ENCODE assay signal across 28 cellular contexts in the genomic region with DNA sequence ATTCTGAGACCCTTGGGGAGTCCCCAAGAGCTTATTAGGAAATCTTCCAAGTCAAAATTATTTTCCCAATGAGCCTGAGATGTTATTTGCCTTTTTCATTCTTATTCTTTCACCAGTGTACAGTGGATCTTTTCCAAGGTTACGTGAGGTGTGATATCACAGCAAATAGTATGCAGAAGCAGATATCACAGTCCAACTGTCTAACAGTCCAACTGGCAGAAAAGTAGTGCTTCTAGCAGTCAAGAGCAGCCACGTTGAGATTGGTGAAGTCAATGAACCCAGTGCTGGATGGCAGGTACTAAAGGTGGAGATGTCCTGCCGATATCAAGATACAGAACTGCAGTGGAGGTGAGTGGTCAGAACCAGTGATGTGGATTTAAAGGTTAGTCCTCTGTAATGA.
"Had no signal": no experiment of that assay in that cellular context is flagged by ENCODE, and none has a peak within 500 bp of the region (broad histone marks: within the 10 kb centered on the region; RNA-seq: fewer than 3 reads in every experiment).

No MANE protein-coding gene starts in this region.

- H3K4me3 Mint-ChIP-seq: activated CD4-positive, alpha-beta memory T cell treated with anti-CD3 and anti-CD28 coated beads for 36 hours; activated CD4-positive, alpha-beta T cell treated with anti-CD3 and anti-CD28 coated beads for 36 hours; activated CD4-positive, alpha-beta T cell treated with anti-CD3 and anti-CD28 coated beads, Interleukin-2, amount 10 ng/mL, durations not matched to agents 24 days and 14 days; activated CD8-positive, alpha-beta memory T cell treated with anti-CD3 and anti-CD28 coated beads, Interleukin-2, amount 10 ng/mL, durations not matched to agents 7 days and 5 days; activated CD8-positive, alpha-beta T cell treated with anti-CD3 and anti-CD28 coated beads, Interleukin-2, amount 10 ng/mL, durations not matched to agents 7 days and 5 days; activated naive CD8-positive, alpha-beta T cell; activated T-cell treated with anti-CD3 and anti-CD28 coated beads, Interleukin-2, amount 50 U/mL, for 24 hours; activated T-helper 17 cell treated with anti-CD3 and anti-CD28 coated beads, Interleukin-2, amount 50 U/mL, for 72 hours; effector memory CD8-positive, alpha-beta T cell had no signal

- H3K27ac ChIP-seq: body of pancreas had no signal

- H3K9me3 ChIP-seq: body of pancreas, esophagus muscularis mucosa, gastroesophageal sphincter had no signal

- H3K36me3 ChIP-seq: esophagus muscularis mucosa, gastroesophageal sphincter had no signal

- ATAC-seq: activated CD4-positive, alpha-beta T cell treated with anti-CD3 and anti-CD28 coated beads for 36 hours; activated CD8-positive, alpha-beta memory T cell treated with anti-CD3 and anti-CD28 coated beads, Interleukin-2, amount 10 ng/mL, durations not matched to agents 7 days and 5 days; activated CD8-positive, alpha-beta T cell treated with anti-CD3 and anti-CD28 coated beads, Interleukin-2, amount 10 ng/mL, durations not matched to agents 7 days and 5 days; activated T-helper 17 cell treated with anti-CD3 and anti-CD28 coated beads, Interleukin-2, amount 50 U/mL, for 72 hours; body of pancreas; effector memory CD8-positive, alpha-beta T cell; gastroesophageal sphincter had no signal

- H3K36me3 Mint-ChIP-seq: activated CD4-positive, alpha-beta memory T cell treated with anti-CD3 and anti-CD28 coated beads for 36 hours had no signal

- H3K27ac Mint-ChIP-seq: activated CD4-positive, alpha-beta memory T cell treated with anti-CD3 and anti-CD28 coated beads for 36 hours; activated CD4-positive, alpha-beta T cell treated with anti-CD3 and anti-CD28 coated beads for 36 hours; activated CD4-positive, alpha-beta T cell treated with anti-CD3 and anti-CD28 coated beads, Interleukin-2, amount 10 ng/mL, durations not matched to agents 24 days and 14 days; activated CD8-positive, alpha-beta memory T cell treated with anti-CD3 and anti-CD28 coated beads, Interleukin-2, amount 10 ng/mL, durations not matched to agents 7 days and 5 days; activated CD8-positive, alpha-beta T cell treated with anti-CD3 and anti-CD28 coated beads, Interleukin-2, amount 10 ng/mL, durations not matched to agents 7 days and 5 days; activated naive CD8-positive, alpha-beta T cell; activated T-cell treated with anti-CD3 and anti-CD28 coated beads, Interleukin-2, amount 50 U/mL, for 24 hours; activated T-helper 17 cell treated with anti-CD3 and anti-CD28 coated beads, Interleukin-2, amount 50 U/mL, for 72 hours; effector memory CD8-positive, alpha-beta T cell had no signal

- H3K27me3 Mint-ChIP-seq: activated CD4-positive, alpha-beta T cell treated with anti-CD3 and anti-CD28 coated beads for 36 hours; activated CD4-positive, alpha-beta T cell treated with anti-CD3 and anti-CD28 coated beads, Interleukin-2, amount 10 ng/mL, durations not matched to agents 24 days and 14 days; activated CD8-positive, alpha-beta memory T cell treated with anti-CD3 and anti-CD28 coated beads, Interleukin-2, amount 10 ng/mL, durations not matched to agents 7 days and 5 days; activated naive CD8-positive, alpha-beta T cell had no signal

- H3K9me3 Mint-ChIP-seq: activated CD4-positive, alpha-beta memory T cell treated with anti-CD3 and anti-CD28 coated beads for 36 hours; activated T-cell treated with anti-CD3 and anti-CD28 coated beads, Interleukin-2, amount 50 U/mL, for 24 hours; activated T-helper 17 cell treated with anti-CD3 and anti-CD28 coated beads, Interleukin-2, amount 50 U/mL, for 72 hours; effector memory CD8-positive, alpha-beta T cell had no signal

- H3K4me3 ChIP-seq: body of pancreas, esophagus muscularis mucosa, gastroesophageal sphincter had no signal

- H3K27me3 ChIP-seq: body of pancreas, esophagus muscularis mucosa, gastroesophageal sphincter had no signal

- DNase-seq: activated CD4-positive, alpha-beta memory T cell treated with anti-CD3 and anti-CD28 coated beads for 36 hours; activated CD4-positive, alpha-beta T cell treated with anti-CD3 and anti-CD28 coated beads for 36 hours; activated CD4-positive, alpha-beta T cell treated with anti-CD3 and anti-CD28 coated beads, Interleukin-2, amount 10 ng/mL, durations not matched to agents 24 days and 14 days; activated CD4-positive, CD25-positive, alpha-beta regulatory T cell; activated CD4-positive, CD25-positive, alpha-beta regulatory T cell treated with anti-CD3 and anti-CD28 coated beads, Interleukin-2, amount 50 U/mL, for 72 hours; activated CD8-positive, alpha-beta memory T cell treated with anti-CD3 and anti-CD28 coated beads, Interleukin-2, amount 10 ng/mL, durations not matched to agents 7 days and 5 days; activated CD8-positive, alpha-beta memory T cell treated with anti-CD3 and anti-CD28 coated beads, Interleukin-2, amount 50 U/mL, for 4 hours; activated CD8-positive, alpha-beta T cell treated with anti-CD3 and anti-CD28 coated beads, Interleukin-2, amount 10 ng/mL, durations not matched to agents 7 days and 5 days; activated effector memory CD4-positive, alpha-beta T cell treated with Interleukin-2 at 50 U/mL for 16 hours; activated gamma-delta T cell treated with Interleukin-2 at 50 U/mL for 16 hours; activated naive CD4-positive, alpha-beta T cell treated with anti-CD3 and anti-CD28 coated beads, Interleukin-2, amount 50 U/mL, for 16 hours; activated naive CD4-positive, alpha-beta T cell treated with Interleukin-2 at 50 U/mL for 16 hours; activated T-cell treated with anti-CD3 and anti-CD28 coated beads, Interleukin-2, amount 50 U/mL, for 24 hours; amniotic stem cell; anterior cingulate cortex; body of pancreas; caudate nucleus; cortex of kidney; dermis blood vessel endothelial cell; effector CD4-positive, alpha-beta T cell; effector memory CD8-positive, alpha-beta T cell; erythroblast; foreskin melanocyte; T-helper 2 cell had no signal
